11 cellular contexts compared by ENCODE assay signal in genomic region chr12:67433393-67434175, GRCh38.
DNase-seq lines count a peak whose midpoint lies in the region; ATAC-seq and TF ChIP-seq lines count a peak whose summit lies in the region.
"Had no signal": no experiment of that assay in that cellular context is flagged by ENCODE, and none has a peak within 500 bp of the region (broad histone marks: within the 10 kb centered on the region; RNA-seq: fewer than 3 reads in every experiment).

No MANE protein-coding gene starts in this region.

- TF ChIP-seq POLR2A in NB4 (IDR thresholded peaks at IDR 0.05; ENCODE audit: extremely low read depth, insufficient read length), result no peak

- H3K4me1 ChIP-seq in neural progenitor cell, result peaks cover 5% of the 10 kb centered on the region

- no peaks in the 10 kb centered on the region for H3K79me2 ChIP-seq in neural progenitor cell (ENCODE audit: low read depth)

- no peak overlapping the region for H3K4me2 ChIP-seq in neural progenitor cell

- H3K36me3 Mint-ChIP-seq in naive B cell (no peaks in the 10 kb centered on the region), neural progenitor cell (no peaks in the 10 kb centered on the region)

- peak overlapping the region in 1 of 6 donors; percentile 25 for H3K27ac Mint-ChIP-seq in naive B cell
- H3K27ac Mint-ChIP-seq in neural progenitor cell, result no peak overlapping the region

- H3K4me3 Mint-ChIP-seq in naive B cell (peak overlapping the region in 4 of 8 donors; percentile 18 to 55 (median 28)), neural progenitor cell (no peak overlapping the region)
- H3K4me3 Mint-ChIP-seq: central memory CD8-positive, alpha-beta T cell had no signal

- peaks cover 0 to under 1% (median 0%) of the 10 kb centered on the region in 7 donors for H3K9me3 Mint-ChIP-seq in naive B cell
- no peaks in the 10 kb centered on the region for H3K9me3 Mint-ChIP-seq in neural progenitor cell
- H3K9me3 Mint-ChIP-seq: central memory CD8-positive, alpha-beta T cell had no signal

- H4K20me1 ChIP-seq in neural progenitor cell (ENCODE audit: low read depth), result no peaks in the 10 kb centered on the region

- TF ChIP-seq CTCF in NB4 (IDR thresholded peaks at IDR 0.05; ENCODE audit: low read depth, low read length) (no peak), neural progenitor cell (IDR thresholded peaks at IDR 0.05) (no peak)

- DNase-seq in NB4 (ENCODE audit: low read depth) (peak; percentile 23), naive B cell (peak; percentile 25), SW480 (ENCODE audit: low spot score) (no peak), GM19240 (ENCODE audit: insufficient read length, low spot score) (no peak), neural progenitor cell (ENCODE audit: low spot score) (no peak)
- DNase-seq in activated CD4-positive, alpha-beta T cell treated with anti-CD3 and anti-CD28 coated beads for 48 hours, result no peak
- DNase-seq: mesendoderm, SJCRH30 had no signal

- H3K9ac ChIP-seq in neural progenitor cell, result no peak overlapping the region

- H3K27me3 ChIP-seq in neural progenitor cell, result no peaks in the 10 kb centered on the region
- H3K27me3 ChIP-seq: SJCRH30 had no signal

- no peaks in the 10 kb centered on the region for H3K9me3 ChIP-seq in neural progenitor cell (ENCODE audit: low read depth)
- H3K9me3 ChIP-seq: SJCRH30 had no signal

- H3K27me3 Mint-ChIP-seq in naive B cell, result peaks cover 0 to 13% (median 9%) of the 10 kb centered on the region in 3 donors
- no peaks in the 10 kb centered on the region for H3K27me3 Mint-ChIP-seq in neural progenitor cell (ENCODE audit: insufficient read depth, low read depth)
- H3K27me3 Mint-ChIP-seq: central memory CD8-positive, alpha-beta T cell had no signal

- H3K4me3 ChIP-seq in NB4 (ENCODE audit: low read depth, low read length) (no peak overlapping the region), neural progenitor cell (no peak overlapping the region)
- H3K4me3 ChIP-seq: SJCRH30 had no signal

- H3K4me1 Mint-ChIP-seq in naive B cell, result peaks cover 10 to 21% (median 18%) of the 10 kb centered on the region in 3 donors
- peaks cover 5% of the 10 kb centered on the region for H3K4me1 Mint-ChIP-seq in neural progenitor cell

- no peaks in the 10 kb centered on the region for H3K36me3 ChIP-seq in neural progenitor cell
- H3K36me3 ChIP-seq: SJCRH30 had no signal

- peak; percentile 95 for ATAC-seq in GM18870 (IDR thresholded peaks at IDR 0.05; ENCODE audit: unreplicated experiment)
- peak; percentile 73 for ATAC-seq in HG02610 (IDR thresholded peaks at IDR 0.05; ENCODE audit: unreplicated experiment)
- ATAC-seq in naive B cell (ENCODE audit: low read depth in 2 of 2), result peak; percentile 97

- H2AFZ ChIP-seq in neural progenitor cell (replicated peaks), result no peak overlapping the region

- H3K27ac ChIP-seq in neural progenitor cell, result no peak overlapping the region
- H3K27ac ChIP-seq: SJCRH30 had no signal

- H3F3A ChIP-seq in neural progenitor cell (ENCODE audit: low read depth), result no peaks in the 10 kb centered on the region

Comparison
In these comparisons a context has a peak if more than half of its experiments do, and no peak if none do; other contexts are left out.
1. DNase-seq: peak in NB4 (single experiment) and naive B cell (single experiment); none in activated CD4-positive, alpha-beta T cell treated with anti-CD3 and anti-CD28 coated beads for 48 hours (single experiment), SW480 (single experiment), GM19240 (single experiment) and neural progenitor cell (single experiment).
2. Peak in every context shown above with its lines, with median percentiles within 50 percentile points of each other: ATAC-seq.